In genomic region chr20:52256465-52256864, GRCh38 we compare ENCODE assay signal across 1 cellular context.
TF ChIP-seq lines count a peak whose summit lies in the region.

No MANE protein-coding gene starts in this region.

TF ChIP-seq in GM23338, 12 proteins besides CTCF, POLR2A, EP300 and RAD21 (continued from another document):
- no peak for TF ChIP-seq ZNF462 (CRISPR knock-in tag; IDR thresholded peaks at IDR 0.05)
TF ChIP-seq in GM23338: peak in this region for 0.
